Comparison of ENCODE assay signal across 17 cellular contexts in genomic region chr1:243550276-243550675, GRCh38.
DNase-seq lines count a peak whose midpoint lies in the region; ATAC-seq and TF ChIP-seq lines count a peak whose summit lies in the region.
"Had no signal": no experiment of that assay in that cellular context is flagged by ENCODE, and none has a peak within 500 bp of the region (broad histone marks: within the 10 kb centered on the region; RNA-seq: fewer than 3 reads in every experiment).

No MANE protein-coding gene starts in this region.

- H3K9me3 Mint-ChIP-seq in MCF 10A (ENCODE audit: unreplicated experiment) = no peaks in the 10 kb centered on the region

- BruUV-seq in mammary epithelial cell (replicated peaks; lab: Mats Ljungman, UMichigan) (no TSS peak), MCF 10A (replicated peaks; lab: Mats Ljungman, UMichigan) (no TSS peak)

- H3K27me3 Mint-ChIP-seq in MCF 10A (ENCODE audit: insufficient read depth, unreplicated experiment) = no peaks in the 10 kb centered on the region

- H2AFZ ChIP-seq in mammary epithelial cell (ENCODE audit: low read depth, low read length) = no peak overlapping the region

- H3K4me1 ChIP-seq in mammary epithelial cell (ENCODE audit: insufficient read depth, low read length) = peaks cover 19% of the 10 kb centered on the region
- H3K4me1 ChIP-seq in skeletal muscle satellite cell (ENCODE audit: control insufficient read depth, insufficient read depth, low read length) = peaks cover 36% of the 10 kb centered on the region
- H3K4me1 ChIP-seq: BLaER1 had no signal

- H3K9me3 ChIP-seq in mammary epithelial cell (replicated peaks; ENCODE audit: insufficient read depth, low read length) = no peaks in the 10 kb centered on the region
- H3K9me3 ChIP-seq in skeletal muscle satellite cell (replicated peaks; ENCODE audit: low read length) = no peaks in the 10 kb centered on the region
- H3K9me3 ChIP-seq: BLaER1 had no signal

- no peak for TF ChIP-seq CTCF in mammary epithelial cell (conservative IDR thresholded peaks at IDR 0.05 in 1 of 2, IDR thresholded peaks at IDR 0.05 in 1 of 2; ENCODE audit: extremely low read depth in 1 of 2, insufficient read depth in 1 of 2, low read depth in 1 of 2, low read length in 2 of 2)
- no peak for TF ChIP-seq CTCF in MCF 10A (IDR thresholded peaks at IDR 0.05; ENCODE audit: unreplicated experiment)
- no peak for TF ChIP-seq CTCF in choroid plexus epithelial cell (conservative IDR thresholded peaks at IDR 0.05; ENCODE audit: low read depth, low read length)
- TF ChIP-seq CTCF in kidney epithelial cell (IDR thresholded peaks at IDR 0.05; ENCODE audit: insufficient read depth, low read length, poor library complexity, severe bottlenecking) = no peak

- intact Hi-C loops in mammary epithelial cell (cut with micrococcal nuclease) (no loop called here), MCF 10A (cut with micrococcal nuclease) (no loop called here)

- in situ Hi-C loops in mammary epithelial cell (cut with MboI; ENCODE audit: low sequenced_read_pairs in 2 of 2) = no loop called here

- H3K4me3 ChIP-seq in mammary epithelial cell (replicated peaks in 1 of 3; ENCODE audit: insufficient read depth in 1 of 3, low read depth in 2 of 3, low read length in 3 of 3) = no peak overlapping the region
- no peak overlapping the region for H3K4me3 ChIP-seq in choroid plexus epithelial cell (ENCODE audit: low read depth, low read length)
- H3K4me3 ChIP-seq in kidney epithelial cell (ENCODE audit: low read depth, low read length) = no peak overlapping the region
- H3K4me3 ChIP-seq in skeletal muscle satellite cell (ENCODE audit: low read length) = no peak overlapping the region
- H3K4me3 ChIP-seq: BLaER1 had no signal

- WGBS in mammary epithelial cell (ENCODE audit: low coverage, missing lambda C conversion rate) = 61% methylated on average over 6 of the region's 6 CpGs

- no peak overlapping the region for H3K4me3 Mint-ChIP-seq in MCF 10A (ENCODE audit: unreplicated experiment)

- H3K36me3 ChIP-seq in mammary epithelial cell (ENCODE audit: insufficient read depth, low read length) (peaks cover 2% of the 10 kb centered on the region), kidney epithelial cell (ENCODE audit: control insufficient read depth, insufficient read depth, low read length) (no peaks in the 10 kb centered on the region), skeletal muscle satellite cell (ENCODE audit: insufficient read depth, low read length) (no peaks in the 10 kb centered on the region)
- H3K36me3 ChIP-seq: BLaER1 had no signal

- POLR2A ChIA-PET in MCF 10A (lab: Yijun Ruan, JAX) = no interaction called here

- no peaks in the 10 kb centered on the region for H3K79me2 ChIP-seq in mammary epithelial cell (ENCODE audit: insufficient read depth, low read length)

- no peaks in the 10 kb centered on the region for H3K36me3 Mint-ChIP-seq in MCF 10A (ENCODE audit: insufficient read depth, unreplicated experiment)

- H3K4me2 ChIP-seq in mammary epithelial cell (ENCODE audit: insufficient read depth, low read depth, low read length) (no peak overlapping the region), skeletal muscle satellite cell (ENCODE audit: low read length) (peak overlapping the region; percentile 39)
- H3K4me2 ChIP-seq: BLaER1, KMS-11 had no signal

- DNase-seq in mammary epithelial cell (peak; percentile 32), MCF 10A (ENCODE audit: unreplicated experiment) (no peak), choroid plexus epithelial cell (ENCODE audit: low read depth) (peak; percentile 90), kidney epithelial cell (ENCODE audit: low read depth) (peak; percentile 9), NCI-H510A treated with DMSO at 0.1 percent for 48 hours (lab: John Stamatoyannopoulos, UW) (no peak)
- no peak for DNase-seq in stimulated activated naive CD8-positive, alpha-beta T cell treated with anti-CD3 and anti-CD28 coated beads, Interleukin-15, Interleukin-2, amounts not matched to agents 100 U/mL and 50 U/mL, for 24 hours
- DNase-seq: DMS 273 treated with DMSO at 0.1 percent for 48 hours, MM.1S, NCI-H1930, NCI-H510A, Right ventricle myocardium superior had no signal

- no peak overlapping the region for H3K27ac ChIP-seq in mammary epithelial cell (ENCODE audit: insufficient read depth, low read depth, low read length)
- H3K27ac ChIP-seq: 22Rv1, BLaER1, KMS-11 had no signal

- CTCF ChIA-PET in mammary epithelial cell (lab: Charles Lee; ENCODE audit: low non-redundant PET) (no interaction called here), MCF 10A (lab: Yijun Ruan, JAX) (interaction anchor here (0.6 to 0.9 kb wide), 2 partner anchors 8 to 12 kb away, joined by 3 read pairs; no protein-coding TSS in a partner anchor)

- H3K27ac Mint-ChIP-seq in MCF 10A (ENCODE audit: low read depth, unreplicated experiment) = no peak overlapping the region

- ATAC-seq in stimulated activated naive CD8-positive, alpha-beta T cell treated with anti-CD3 and anti-CD28 coated beads, Interleukin-15, Interleukin-2, amounts not matched to agents 100 U/mL and 50 U/mL, for 24 hours = no peak
- no peak for ATAC-seq in GM18517 (IDR thresholded peaks at IDR 0.05; ENCODE audit: unreplicated experiment)
- ATAC-seq: Panc1 had no signal

- dilution Hi-C loops in mammary epithelial cell (cut with HindIII; ENCODE audit: low sequenced_read_pairs) = no loop called here

- H3K27me3 ChIP-seq in mammary epithelial cell (ENCODE audit: insufficient read depth, low read length) = no peaks in the 10 kb centered on the region
- H3K27me3 ChIP-seq in kidney epithelial cell (ENCODE audit: control insufficient read depth, insufficient read depth, low read length) = no peaks in the 10 kb centered on the region
- no peaks in the 10 kb centered on the region for H3K27me3 ChIP-seq in skeletal muscle satellite cell (ENCODE audit: control insufficient read depth, insufficient read depth, low read length)
- H3K27me3 ChIP-seq: BLaER1 had no signal

- H3K9ac ChIP-seq in mammary epithelial cell (ENCODE audit: insufficient read depth, low read length) = no peak overlapping the region
- H3K9ac ChIP-seq in skeletal muscle satellite cell (ENCODE audit: low read depth, low read length) = peak overlapping the region; percentile 65
- H3K9ac ChIP-seq: BLaER1, KMS-11 had no signal

- H3K4me1 Mint-ChIP-seq in MCF 10A (ENCODE audit: insufficient read depth, unreplicated experiment) = peaks cover 14% of the 10 kb centered on the region

- no peaks in the 10 kb centered on the region for H4K20me1 ChIP-seq in mammary epithelial cell (ENCODE audit: insufficient read depth, low read length)
- H4K20me1 ChIP-seq: BLaER1 had no signal

Comparison
In these comparisons a context has a peak if more than half of its experiments do, and no peak if none do; other contexts are left out.
1. DNase-seq: peak in mammary epithelial cell (single experiment), choroid plexus epithelial cell (single experiment) and kidney epithelial cell (single experiment); none in MCF 10A (single experiment), stimulated activated naive CD8-positive, alpha-beta T cell treated with anti-CD3 and anti-CD28 coated beads, Interleukin-15, Interleukin-2, amounts not matched to agents 100 U/mL and 50 U/mL, for 24 hours (single experiment) and NCI-H510A treated with DMSO at 0.1 percent for 48 hours (single experiment).